ENCODE assay signal across 8 cellular contexts in genomic region chr5:53109436-53110127, GRCh38. TPM values are rescaled to one million over a fixed set of nuclear protein-coding genes. Genes with fewer than 3 reads are reported as not detected.
DNase-seq lines count a peak whose midpoint lies in the region; ATAC-seq and TF ChIP-seq lines count a peak whose summit lies in the region.

Gene MOCS2, minus strand, starts transcription at chr5:53109757. Its CDS starts 2,583 bp downstream, at chr5:53107174.

- peaks cover 18% of the 10 kb centered on the region for H3K4me1 ChIP-seq in PC-9 (replicated peaks; ENCODE audit: insufficient read depth)

- peak; percentile 96 for DNase-seq in DMS53 (lab: John Stamatoyannopoulos, UW)
- peak; percentile 93 for DNase-seq in KBM-7
- peak; percentile 74 to 88 for DNase-seq in PC-9
- DNase-seq in activated T-cell treated with anti-CD3 and anti-CD28 coated beads, Interleukin-2, amount 50 U/mL, for 1 hour = peak; percentile 90
- DNase-seq in epithelial cell of proximal tubule (ENCODE audit: low read depth) = no peak
- DNase-seq in mucosa of gallbladder (ENCODE audit: low spot score) = peak; percentile 92
- peak; percentile 87 for DNase-seq in stimulated activated CD8-positive, alpha-beta memory T cell treated with anti-CD3 and anti-CD28 coated beads, Interleukin-4, amount 100 ng/mL, for 24 hours (ENCODE audit: low read depth)

- H3K9me2 ChIP-seq in PC-9 (ENCODE audit: insufficient read depth) = no peaks in the 10 kb centered on the region

- no peaks in the 10 kb centered on the region for H3K27me3 ChIP-seq in PC-9 (ENCODE audit: insufficient read depth, low read depth)

- POLR2A ChIA-PET in PC-9 (lab: Charles Lee; ENCODE audit: unreplicated experiment) = interaction anchor here (0.5 to 0.6 kb wide), 3 partner anchors 8 to 1106 kb away, joined by 4 to 16 read pairs (median 7); no protein-coding TSS in a partner anchor

- in situ Hi-C loops in KBM-7 (cut with MboI; ENCODE audit: low pct_unique_long_range_greater_than_20kb, low sequenced_read_pairs) = no loop called here

- BruUV-seq in PC-9 (replicated peaks; lab: Mats Ljungman, UMichigan) = no TSS peak

- H3F3A ChIP-seq in PC-9 (ENCODE audit: insufficient read depth, low read depth) = no peaks in the 10 kb centered on the region

- CTCF ChIA-PET in PC-9 (lab: Charles Lee) = interaction anchor here (0.7 to 0.9 kb wide), 2 partner anchors 161 to 192 kb away, joined by 3 to 4 read pairs; no protein-coding TSS in a partner anchor

- intact Hi-C loops in PC-9 (cut with micrococcal nuclease; ENCODE audit: unreplicated experiment) = no loop called here

- no peak within 1 kb of the TSS for H3K27ac ChIP-seq in PC-9

- H3K79me2 ChIP-seq in PC-9 (ENCODE audit: low read depth) = peaks cover 10% of the 10 kb centered on the region

- H3K9me3 ChIP-seq in PC-9 (ENCODE audit: insufficient read depth, low read depth) = no peaks in the 10 kb centered on the region

- peak within 1 kb of the TSS; percentile 88 for H3K4me2 ChIP-seq in PC-9

- ATAC-seq in GM21723 (IDR thresholded peaks at IDR 0.05; ENCODE audit: unreplicated experiment) = peak; percentile 95

- 0 out of 2 replicates have a peak, but pooled peaks cover 1% of the 10 kb centered on the region for H3K36me3 ChIP-seq in PC-9 (ENCODE audit: low read depth)

- no peak for TF ChIP-seq CTCF in PC-9 (conservative IDR thresholded peaks at IDR 0.05)
- TF ChIP-seq CTCF in epithelial cell of proximal tubule (conservative IDR thresholded peaks at IDR 0.05; ENCODE audit: low read depth, low read length) = no peak

- peak within 1 kb of the TSS; percentile 91 for H2AFZ ChIP-seq in PC-9

- peak within 1 kb of the TSS; percentile 67 for H3K4me3 ChIP-seq in PC-9
- H3K4me3 ChIP-seq in epithelial cell of proximal tubule (ENCODE audit: low read depth, low read length) = peak within 1 kb of the TSS; percentile 73

- no peaks in the 10 kb centered on the region for H4K20me1 ChIP-seq in PC-9 (ENCODE audit: insufficient read depth)

RNA-seq across cellular contexts. Expression of gene MOCS2, which starts in this region (rescaled TPM):
- total RNA-seq in PC-9 (2021) (23.6 and 24.4 TPM in 2 replicates), epithelial cell of proximal tubule (35.5 and 39.8 TPM in 2 replicates), mucosa of gallbladder (42.8 TPM)
